23 cellular contexts compared by ENCODE assay signal in the genomic region with DNA sequence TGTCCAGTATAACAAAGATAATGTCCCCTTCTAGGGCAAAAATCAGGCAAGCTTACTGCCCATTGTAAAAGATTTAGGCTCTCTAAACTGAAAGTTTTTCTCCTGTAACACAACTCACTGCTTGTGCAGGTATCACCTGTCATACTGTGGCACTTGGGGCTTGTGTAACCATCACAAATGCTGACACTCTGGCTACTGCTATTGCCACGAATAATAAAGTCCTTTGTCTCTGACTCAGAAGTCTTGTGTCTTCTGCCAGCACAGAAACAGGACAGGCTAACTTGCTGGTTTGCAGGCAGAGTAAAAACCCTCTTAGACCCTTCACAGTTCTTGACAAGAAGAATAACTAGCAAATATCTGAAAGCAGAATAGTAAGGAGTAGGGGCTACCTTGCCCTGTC.
"Had no signal": no experiment of that assay in that cellular context is flagged by ENCODE, and none has a peak within 500 bp of the region (broad histone marks: within the 10 kb centered on the region; RNA-seq: fewer than 3 reads in every experiment).

No MANE protein-coding gene starts in this region.

- H3K4me3 Mint-ChIP-seq: activated CD4-positive, alpha-beta T cell treated with anti-CD3 and anti-CD28 coated beads, Interleukin-2, amount 10 ng/mL, durations not matched to agents 24 days and 14 days; activated CD8-positive, alpha-beta T cell treated with anti-CD3 and anti-CD28 coated beads, Interleukin-2, amount 10 ng/mL, durations not matched to agents 7 days and 5 days; naive thymus-derived CD4-positive, alpha-beta T cell; neural crest cell; stimulated activated naive CD8-positive, alpha-beta T cell treated with anti-CD3 and anti-CD28 coated beads, Interleukin-15, Interleukin-2, amounts not matched to agents 100 ng/mL and 50 ng/mL, for 24 hours; T-cell; T-helper 2 cell treated with Interferon-gamma antibody and Interleukin-4, amounts not matched to agents 5 μg/mL and 100 μg/mL, for 36 hours had no signal

- ATAC-seq: activated CD4-positive, CD25-positive, alpha-beta regulatory T cell treated with anti-CD3 and anti-CD28 coated beads, Interleukin-2, amount 50 U/mL, for 24 hours; activated CD8-positive, alpha-beta T cell treated with anti-CD3 and anti-CD28 coated beads, Interleukin-2, amount 10 ng/mL, durations not matched to agents 7 days and 5 days; foreskin keratinocyte; naive thymus-derived CD4-positive, alpha-beta T cell; T-cell had no signal

- H3K36me3 Mint-ChIP-seq: naive thymus-derived CD4-positive, alpha-beta T cell; T-cell had no signal

- H3K9ac ChIP-seq: SK-N-SH had no signal

- DNase-seq: activated CD4-positive, alpha-beta T cell treated with anti-CD3 and anti-CD28 coated beads, Interleukin-2, amount 10 ng/mL, durations not matched to agents 24 days and 14 days; activated CD8-positive, alpha-beta T cell treated with anti-CD3 and anti-CD28 coated beads, Interleukin-2, amount 10 ng/mL, durations not matched to agents 7 days and 5 days; activated naive CD4-positive, alpha-beta T cell treated with Interleukin-2 at 50 U/mL for 16 hours; activated T-cell treated with anti-CD3 and anti-CD28 coated beads, Interleukin-2, amount 50 U/mL, for 48 hours; cerebellar nuclear complex; effector CD4-positive, alpha-beta T cell; foreskin keratinocyte; left ventricle myocardium inferior; mammary epithelial cell; occipital lobe; retina; SK-N-SH; spleen; stimulated activated CD4-positive, alpha-beta T cell treated with anti-CD3 and anti-CD28 coated beads, Interleukin-4, amount 100 ng/mL, for 4 hours; T-cell; transverse colon had no signal

- H3K27me3 Mint-ChIP-seq: T-cell had no signal

- H3K36me3 ChIP-seq: left ventricle myocardium inferior, spleen, suprapubic skin, transverse colon had no signal

- H3K9me2 ChIP-seq: SK-N-SH had no signal

- H3K4me2 ChIP-seq: SK-N-SH had no signal

- H3K27me3 ChIP-seq: spleen, suprapubic skin, transverse colon had no signal

- H3K4me3 ChIP-seq: left ventricle myocardium inferior, spleen, suprapubic skin, transverse colon had no signal

- H3K27ac Mint-ChIP-seq: activated CD4-positive, alpha-beta T cell treated with anti-CD3 and anti-CD28 coated beads, Interleukin-2, amount 10 ng/mL, durations not matched to agents 24 days and 14 days; activated CD8-positive, alpha-beta T cell treated with anti-CD3 and anti-CD28 coated beads, Interleukin-2, amount 10 ng/mL, durations not matched to agents 7 days and 5 days; naive thymus-derived CD4-positive, alpha-beta T cell; stimulated activated naive CD8-positive, alpha-beta T cell treated with anti-CD3 and anti-CD28 coated beads, Interleukin-15, Interleukin-2, amounts not matched to agents 100 ng/mL and 50 ng/mL, for 24 hours; T-cell; T-helper 2 cell treated with Interferon-gamma antibody and Interleukin-4, amounts not matched to agents 5 μg/mL and 100 μg/mL, for 36 hours had no signal

- H3K27ac ChIP-seq: foreskin keratinocyte, left ventricle myocardium inferior, spleen, suprapubic skin, transverse colon, VCaP had no signal

- H3K9me3 Mint-ChIP-seq: activated CD4-positive, alpha-beta T cell treated with anti-CD3 and anti-CD28 coated beads, Interleukin-2, amount 10 ng/mL, durations not matched to agents 24 days and 14 days; naive thymus-derived CD4-positive, alpha-beta T cell; neural crest cell; stimulated activated naive CD8-positive, alpha-beta T cell treated with anti-CD3 and anti-CD28 coated beads, Interleukin-15, Interleukin-2, amounts not matched to agents 100 ng/mL and 50 ng/mL, for 24 hours; T-cell; T-helper 2 cell treated with Interferon-gamma antibody and Interleukin-4, amounts not matched to agents 5 μg/mL and 100 μg/mL, for 36 hours had no signal

- H3K4me1 ChIP-seq: foreskin keratinocyte had no signal

- H3K9me3 ChIP-seq: left ventricle myocardium inferior, SK-N-SH, spleen, suprapubic skin, transverse colon had no signal
